Comparison of ENCODE assay signal across 8 cellular contexts in genomic region chr20:5073154-5074049, GRCh38. TPM values are rescaled to one million over a fixed set of nuclear protein-coding genes. Genes with fewer than 3 reads are reported as not detected.
A peak's percentile ranks its signal among the peaks of the same experiment; 100 is the strongest.
DNase-seq lines count a peak whose midpoint lies in the region; ATAC-seq lines count a peak whose summit lies in the region.

No MANE protein-coding gene starts in this region.

- in situ Hi-C loops in T47D (cut with HindIII; ENCODE audit: low pct_unique_long_range_greater_than_20kb, low sequenced_read_pairs), result no loop called here

- peak overlapping the region; percentile 33 for H3K27ac ChIP-seq in temporal lobe (ENCODE audit: low read depth, low read length)

- DNase-seq in EH (ENCODE audit: low read depth) (peak; percentile 89), NCI-H2196 treated with DMSO at 0.1 percent for 48 hours (lab: John Stamatoyannopoulos, UW; ENCODE audit: unreplicated experiment) (peak; percentile 67), T47D (ENCODE audit: low read depth in 1 of 2, low spot score in 1 of 2) (peak; percentile 37 to 78), left lobe of liver (ENCODE audit: low spot score) (peak; percentile 95), NAMALWA (ENCODE audit: low spot score) (no peak)

- ATAC-seq in left lobe of liver (peak; percentile 99), GM21576 (IDR thresholded peaks at IDR 0.05; ENCODE audit: unreplicated experiment) (no peak), HG03196 (IDR thresholded peaks at IDR 0.05; ENCODE audit: unreplicated experiment) (no peak)

RNA-seq across cellular contexts. Expression of gene TMEM230, which starts 39.5 kb away (rescaled TPM):
- total RNA-seq in left lobe of liver (70.8 TPM), temporal lobe (27.8 TPM)

RNA-seq across cellular contexts. Expression of gene PCNA, which starts 46.4 kb away (rescaled TPM):
- total RNA-seq in left lobe of liver (18.5 TPM), temporal lobe (25.1 TPM)

RNA-seq across cellular contexts. Expression of gene CDS2, which starts 53.4 kb away (rescaled TPM):
- 29.9 TPM for total RNA-seq in left lobe of liver
- 54.3 TPM for total RNA-seq in temporal lobe
